In the genomic region with DNA sequence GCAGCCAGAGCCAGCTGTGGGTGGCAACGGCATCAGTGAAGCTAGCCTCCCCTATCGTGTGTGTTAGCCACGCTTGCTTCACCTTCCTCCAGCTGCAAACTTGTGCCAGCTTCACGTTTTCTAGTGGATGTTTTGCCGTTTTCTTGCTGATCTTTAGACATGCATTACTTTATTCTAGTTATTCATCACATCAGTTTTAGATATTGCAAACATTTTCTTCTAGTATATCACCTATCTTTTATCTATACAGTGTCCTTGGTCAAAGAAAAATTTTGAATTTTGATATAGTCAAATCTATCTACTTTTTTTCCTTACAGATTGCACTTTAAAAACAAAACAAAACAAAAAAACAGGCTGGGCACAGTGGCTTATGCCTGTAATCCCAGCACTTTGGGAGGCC, we compare ENCODE assay signal across 36 cellular contexts. TPM values are rescaled to one million over a fixed set of nuclear protein-coding genes. Genes with fewer than 3 reads are reported as not detected.
"Had no signal": no experiment of that assay in that cellular context is flagged by ENCODE, and none has a peak within 500 bp of the region (broad histone marks: within the 10 kb centered on the region; RNA-seq: fewer than 3 reads in every experiment).

No MANE protein-coding gene starts in this region.

- H3K36me3 ChIP-seq: adrenal gland, ascending aorta, brain microvascular endothelial cell, breast epithelium, cardiac muscle cell had no signal

- H3K27ac ChIP-seq: adrenal gland, ascending aorta, body of pancreas, brain microvascular endothelial cell, breast epithelium had no signal

- H3K27me3 ChIP-seq: adrenal gland, ascending aorta, body of pancreas, brain microvascular endothelial cell, breast epithelium, cardiac muscle cell had no signal

- H3K4me3 ChIP-seq: adrenal gland, ascending aorta, body of pancreas, breast epithelium, cardiac muscle cell had no signal

- H3K9me3 ChIP-seq: adrenal gland, body of pancreas had no signal

- DNase-seq: activated effector memory CD4-positive, alpha-beta T cell treated with anti-CD3 and anti-CD28 coated beads, Interleukin-2, amount 50 U/mL, for 16 hours; activated effector memory CD4-positive, alpha-beta T cell treated with Interleukin-2 at 50 U/mL for 16 hours; activated gamma-delta T cell; activated gamma-delta T cell treated with Interleukin-2 at 50 U/mL for 16 hours; activated naive CD4-positive, alpha-beta T cell; activated naive CD4-positive, alpha-beta T cell treated with anti-CD3 and anti-CD28 coated beads for 36 hours; activated naive CD4-positive, alpha-beta T cell treated with anti-CD3 and anti-CD28 coated beads, Interleukin-2, amount 10 ng/mL, durations not matched to agents 7 days and 5 days; activated naive CD4-positive, alpha-beta T cell treated with anti-CD3 and anti-CD28 coated beads, Interleukin-2, amount 50 U/mL, for 16 hours; activated naive CD4-positive, alpha-beta T cell treated with Interleukin-2 at 50 U/mL for 16 hours; activated naive CD8-positive, alpha-beta T cell treated with anti-CD3 and anti-CD28 coated beads for 36 hours; activated naive CD8-positive, alpha-beta T cell treated with anti-CD3 and anti-CD28 coated beads, Interleukin-2, amount 10 ng/mL, durations not matched to agents 7 days and 5 days; activated naive CD8-positive, alpha-beta T cell treated with anti-CD3 and anti-CD28 coated beads, Interleukin-2, amount 50 U/mL, for 24 hours; activated T-cell treated with anti-CD3 and anti-CD28 coated beads, Interleukin-2, amount 50 U/mL, for 24 hours; activated T-cell treated with anti-CD3 and anti-CD28 coated beads, Interleukin-2, amount 50 U/mL, for 4 hours; activated T-cell treated with anti-CD3 and anti-CD28 coated beads, Interleukin-2, amount 50 U/mL, for 48 hours; activated T-cell treated with anti-CD3 and anti-CD28 coated beads, Interleukin-2, amount 50 U/mL, for 72 hours; amniotic stem cell; amygdala; anterior cingulate cortex; aorta; body of pancreas; caudate nucleus; central memory CD4-positive, alpha-beta T cell; cerebellar nuclear complex had no signal

- FAIRE-seq: astrocyte, bronchial epithelial cell had no signal

- H3K4me1 ChIP-seq: adrenal gland, ascending aorta, body of pancreas, breast epithelium had no signal

- ATAC-seq: activated naive CD4-positive, alpha-beta T cell treated with anti-CD3 and anti-CD28 coated beads, Interleukin-2, amount 50 U/mL, for 72 hours; activated naive CD8-positive, alpha-beta T cell treated with anti-CD3 and anti-CD28 coated beads, Interleukin-2, amount 50 U/mL, for 24 hours; activated T-cell treated with anti-CD3 and anti-CD28 coated beads, Interleukin-2, amount 50 U/mL, for 4 hours; activated T-cell treated with anti-CD3 and anti-CD28 coated beads, Interleukin-2, amount 50 U/mL, for 72 hours; activated T-helper 17 cell treated with anti-CD3 and anti-CD28 coated beads, Interleukin-2, amount 50 U/mL, for 72 hours; body of pancreas had no signal

RNA-seq across cellular contexts. Expression of a gene that starts 6.7 kb away (rescaled TPM):
- total RNA-seq: activated naive CD4-positive, alpha-beta T cell treated with anti-CD3 and anti-CD28 coated beads for 36 hours; activated naive CD4-positive, alpha-beta T cell treated with anti-CD3 and anti-CD28 coated beads, Interleukin-2, amount 50 U/mL, for 72 hours; activated naive CD8-positive, alpha-beta T cell treated with anti-CD3 and anti-CD28 coated beads, Interleukin-2, amount 10 ng/mL, durations not matched to agents 7 days and 5 days; activated T-helper 1 cell treated with anti-CD3 and anti-CD28 coated beads, Interleukin-12 subunit alpha, Interleukin-12 subunit beta, Interleukin-2, Interleukin-4 antibody, amounts not matched to agents 30 ng/mL and 10 ng/mL and 1 ng/mL, durations not matched to agents 14 hours and 24 hours and 36 hours; activated T-helper 17 cell treated with anti-CD3 and anti-CD28 coated beads, Interleukin-2, amount 50 U/mL, for 72 hours; activated T-helper 2 cell treated with anti-CD3 and anti-CD28 coated beads, Interferon-gamma antibody, Interleukin-2, Interleukin-4, amounts not matched to agents 10 μg/mL and 5 μg/mL and 100 μg/mL, durations not matched to agents 14 hours and 24 hours and 36 hours; adrenal gland; ascending aorta; astrocyte; bronchial epithelial cell had no signal
- polyA plus RNA-seq: adipose tissue, cardiac muscle cell had no signal
